Comparison of ENCODE assay signal across 10 cellular contexts in genomic region chr14:68822132-68822651, GRCh38. TPM values are rescaled to one million over a fixed set of nuclear protein-coding genes. Genes with fewer than 3 reads are reported as not detected.
DNase-seq lines count a peak whose midpoint lies in the region; ATAC-seq and TF ChIP-seq lines count a peak whose summit lies in the region.
"Had no signal": no experiment of that assay in that cellular context is flagged by ENCODE, and none has a peak within 500 bp of the region (broad histone marks: within the 10 kb centered on the region; RNA-seq: fewer than 3 reads in every experiment).

No MANE protein-coding gene starts in this region.

- H3K4me3 Mint-ChIP-seq in activated T-helper 2 cell treated with anti-CD3 and anti-CD28 coated beads, Interferon-gamma antibody, Interleukin-2, Interleukin-4, amounts not matched to agents 10 μg/mL and 5 μg/mL and 100 μg/mL, durations not matched to agents 14 hours and 24 hours and 36 hours (ENCODE audit: low read depth), result no peak overlapping the region
- H3K4me3 Mint-ChIP-seq: mesothelial cell of epicardium had no signal

- no peaks in the 10 kb centered on the region for H3K9me3 Mint-ChIP-seq in activated T-helper 2 cell treated with anti-CD3 and anti-CD28 coated beads, Interferon-gamma antibody, Interleukin-2, Interleukin-4, amounts not matched to agents 10 μg/mL and 5 μg/mL and 100 μg/mL, durations not matched to agents 14 hours and 24 hours and 36 hours
- H3K9me3 Mint-ChIP-seq: mesothelial cell of epicardium had no signal

- peak; percentile 91 for DNase-seq in GM12864 (ENCODE audit: low read depth)
- no peak for DNase-seq in activated T-helper 2 cell treated with anti-CD3 and anti-CD28 coated beads, Interferon-gamma antibody, Interleukin-2, Interleukin-4, amounts not matched to agents 10 μg/mL and 5 μg/mL and 100 μg/mL, durations not matched to agents 14 hours and 24 hours and 36 hours (ENCODE audit: low spot score)
- no peak for DNase-seq in EL
- no peak for DNase-seq in DMS79 treated with DMSO at 0.1 percent for 48 hours (lab: John Stamatoyannopoulos, UW)
- DNase-seq in NCI-H1105 treated with DMSO at 0.1 percent for 48 hours (lab: John Stamatoyannopoulos, UW), result no peak
- DNase-seq in NK-92 treated with Interleukin-12 subunit alpha and Interleukin-12 subunit beta, amount 100 ng/mL, for 24 hours (lab: John Stamatoyannopoulos, UW), result no peak
- DNase-seq: NCI-H187 had no signal

- peak overlapping the region; percentile 46 for H3K4me3 ChIP-seq in GM12864 (ENCODE audit: low read depth, low read length)

- no peak for TF ChIP-seq CTCF in GM12864 (IDR thresholded peaks at IDR 0.05; ENCODE audit: low read depth, low read length, missing control alignments)

- intact Hi-C loops in activated T-helper 2 cell treated with anti-CD3 and anti-CD28 coated beads, Interferon-gamma antibody, Interleukin-2, Interleukin-4, amounts not matched to agents 10 μg/mL and 5 μg/mL and 100 μg/mL, durations not matched to agents 14 hours and 24 hours and 36 hours (cut with micrococcal nuclease), result loop anchor here (2.0 kb wide), 1 partner anchor 19 kb away; no protein-coding TSS in a partner anchor

- peak overlapping the region; percentile 62 for H3K27ac Mint-ChIP-seq in activated T-helper 2 cell treated with anti-CD3 and anti-CD28 coated beads, Interferon-gamma antibody, Interleukin-2, Interleukin-4, amounts not matched to agents 10 μg/mL and 5 μg/mL and 100 μg/mL, durations not matched to agents 14 hours and 24 hours and 36 hours

- no peaks in the 10 kb centered on the region for H3K27me3 Mint-ChIP-seq in activated T-helper 2 cell treated with anti-CD3 and anti-CD28 coated beads, Interferon-gamma antibody, Interleukin-2, Interleukin-4, amounts not matched to agents 10 μg/mL and 5 μg/mL and 100 μg/mL, durations not matched to agents 14 hours and 24 hours and 36 hours (ENCODE audit: low read depth)

- peaks cover 41% of the 10 kb centered on the region for H3K4me1 Mint-ChIP-seq in activated T-helper 2 cell treated with anti-CD3 and anti-CD28 coated beads, Interferon-gamma antibody, Interleukin-2, Interleukin-4, amounts not matched to agents 10 μg/mL and 5 μg/mL and 100 μg/mL, durations not matched to agents 14 hours and 24 hours and 36 hours (ENCODE audit: low read depth)

- ATAC-seq in GM19351 (IDR thresholded peaks at IDR 0.05; ENCODE audit: unreplicated experiment), result peak; percentile 76
- ATAC-seq in HG03095 (IDR thresholded peaks at IDR 0.05; ENCODE audit: unreplicated experiment), result peak; percentile 69

- no peaks in the 10 kb centered on the region for H3K36me3 Mint-ChIP-seq in activated T-helper 2 cell treated with anti-CD3 and anti-CD28 coated beads, Interferon-gamma antibody, Interleukin-2, Interleukin-4, amounts not matched to agents 10 μg/mL and 5 μg/mL and 100 μg/mL, durations not matched to agents 14 hours and 24 hours and 36 hours (ENCODE audit: low read depth)
- H3K36me3 Mint-ChIP-seq: mesothelial cell of epicardium had no signal

RNA-seq across cellular contexts. Expression of gene ZFP36L1, which starts 29.3 kb away (rescaled TPM):
- 70.0 and 73.4 TPM in 2 replicates for total RNA-seq in activated T-helper 2 cell treated with anti-CD3 and anti-CD28 coated beads, Interferon-gamma antibody, Interleukin-2, Interleukin-4, amounts not matched to agents 10 μg/mL and 5 μg/mL and 100 μg/mL, durations not matched to agents 14 hours and 24 hours and 36 hours
